Comparison of ENCODE assay signal across 1 cellular context in genomic region chr10:102914781-102915180, GRCh38.
TF ChIP-seq lines count a peak whose summit lies in the region.

No MANE protein-coding gene starts in this region.

TF ChIP-seq in endothelial cell of umbilical vein, 7 proteins besides CTCF, POLR2A, EP300 and RAD21:
- TF ChIP-seq JUN (IDR thresholded peaks at IDR 0.05; ENCODE audit: borderline replicate concordance, insufficient read depth, insufficient read length, low read depth) (no peak), GATA2 (IDR thresholded peaks at IDR 0.05; ENCODE audit: insufficient read depth, insufficient read length, low read depth, low read length) (no peak), POLR2AphosphoS5 (IDR thresholded peaks at IDR 0.05; ENCODE audit: insufficient read depth, low read depth, low read length) (no peak), EZH2 (IDR thresholded peaks at IDR 0.05; ENCODE audit: borderline replicate concordance, low read depth, low read length, severe bottlenecking) (no peak), FOS (IDR thresholded peaks at IDR 0.05; ENCODE audit: borderline replicate concordance, insufficient read depth, low read length) (no peak), MAX (IDR thresholded peaks at IDR 0.05; ENCODE audit: insufficient read depth, insufficient read length) (no peak), MYC (IDR thresholded peaks at IDR 0.05; ENCODE audit: low read depth, low read length) (no peak)
